ENCODE assay signal across 8 cellular contexts in genomic region chr3:134795776-134796312, GRCh38. TPM values are rescaled to one million over a fixed set of nuclear protein-coding genes. Genes with fewer than 3 reads are reported as not detected.
A peak's percentile ranks its signal among the peaks of the same experiment; 100 is the strongest.
DNase-seq lines count a peak whose midpoint lies in the region; ATAC-seq and TF ChIP-seq lines count a peak whose summit lies in the region.

No MANE protein-coding gene starts in this region.

- H3K4me3 ChIP-seq in GM12864 (ENCODE audit: low read depth, low read length) (peak overlapping the region; percentile 52), cardiac muscle cell (peak overlapping the region; percentile 43), sigmoid colon (peak overlapping the region; percentile 54 to 82 (median 59))

- WGBS in sigmoid colon, 2 donors: 2% methylated on average over 49 of the region's 49 CpGs

- H3K4me1 Mint-ChIP-seq in T-helper 1 cell treated with Interleukin-12 subunit alpha and Interleukin-12 subunit beta and Interleukin-4 antibody, amounts not matched to agents 30 μg/mL and 1 μg/mL, for 36 hours (ENCODE audit: low read depth): peaks cover 25% of the 10 kb centered on the region

- DNase-seq in GM12864 (ENCODE audit: low read depth) (no peak), cardiac muscle cell (ENCODE audit: low read depth in 1 of 2, low spot score in 1 of 2) (peak; percentile 27 to 35), sigmoid colon (peak; percentile 67), pons (ENCODE audit: low spot score) (no peak), HT-29 (ENCODE audit: low spot score) (no peak), ureter (ENCODE audit: low spot score) (no peak)

- H3K36me3 ChIP-seq in cardiac muscle cell (no peaks in the 10 kb centered on the region), sigmoid colon (no peaks in the 10 kb centered on the region)

- peaks cover 91% of the 10 kb centered on the region for H3K27me3 ChIP-seq in cardiac muscle cell
- peaks cover 0 to 25% (median 5%) of the 10 kb centered on the region in 3 donors for H3K27me3 ChIP-seq in sigmoid colon

- no peak overlapping the region for H3K27ac Mint-ChIP-seq in T-helper 1 cell treated with Interleukin-12 subunit alpha and Interleukin-12 subunit beta and Interleukin-4 antibody, amounts not matched to agents 30 μg/mL and 1 μg/mL, for 36 hours

- peak; percentile 7 for ATAC-seq in HG02571 (IDR thresholded peaks at IDR 0.05; ENCODE audit: unreplicated experiment)

- TF ChIP-seq CTCF in GM12864 (IDR thresholded peaks at IDR 0.05; ENCODE audit: low read depth, low read length, missing control alignments) (no peak), cardiac muscle cell (IDR thresholded peaks at IDR 0.05; ENCODE audit: low read depth, low read length) (no peak), sigmoid colon (IDR thresholded peaks at IDR 0.05) (no peak)

- intact Hi-C loops in sigmoid colon (cut with DNase I): loop anchor here (2.0 to 5.0 kb wide), 4 partner anchors 136 to 1401 kb away; partner anchors contain the start of gene MSL2

- H3K36me3 Mint-ChIP-seq in T-helper 1 cell treated with Interleukin-12 subunit alpha and Interleukin-12 subunit beta and Interleukin-4 antibody, amounts not matched to agents 30 μg/mL and 1 μg/mL, for 36 hours (ENCODE audit: low read depth): no peaks in the 10 kb centered on the region

- no peak for TF ChIP-seq EP300 in sigmoid colon (IDR thresholded peaks at IDR 0.05)

- no peaks in the 10 kb centered on the region for H3K9me3 ChIP-seq in cardiac muscle cell (ENCODE audit: low read depth)
- no peaks in the 10 kb centered on the region for H3K9me3 ChIP-seq in sigmoid colon

- H3K9me3 Mint-ChIP-seq in T-helper 1 cell treated with Interleukin-12 subunit alpha and Interleukin-12 subunit beta and Interleukin-4 antibody, amounts not matched to agents 30 μg/mL and 1 μg/mL, for 36 hours: no peaks in the 10 kb centered on the region

- no peak for TF ChIP-seq POLR2A in sigmoid colon (IDR thresholded peaks at IDR 0.05)

- H3K27me3 Mint-ChIP-seq in T-helper 1 cell treated with Interleukin-12 subunit alpha and Interleukin-12 subunit beta and Interleukin-4 antibody, amounts not matched to agents 30 μg/mL and 1 μg/mL, for 36 hours (ENCODE audit: low read depth): peaks cover 63% of the 10 kb centered on the region

- H3K4me1 ChIP-seq in cardiac muscle cell (ENCODE audit: low read depth) (no peaks in the 10 kb centered on the region), sigmoid colon (peaks cover 0 to 61% (median 36%) of the 10 kb centered on the region in 4 donors)

- no peak overlapping the region for H3K27ac ChIP-seq in cardiac muscle cell
- peak overlapping the region; percentile 58 to 81 (median 70) for H3K27ac ChIP-seq in sigmoid colon

- H3K4me3 Mint-ChIP-seq in T-helper 1 cell treated with Interleukin-12 subunit alpha and Interleukin-12 subunit beta and Interleukin-4 antibody, amounts not matched to agents 30 μg/mL and 1 μg/mL, for 36 hours: peak overlapping the region; percentile 98

RNA-seq across cellular contexts. Expression of gene EPHB1, which starts 0.8 kb away (rescaled TPM):
- 0.45 and 0.56 TPM in 2 replicates for total RNA-seq in cardiac muscle cell
- polyA plus RNA-seq in cardiac muscle cell: 1.7 and 1.8 TPM in 2 replicates
- total RNA-seq in sigmoid colon: 10 to 100 TPM in 2 of 4 donors, 1 to 10 TPM in 2; 2.5 to 17.3 (median 10.0) TPM
- under 1 TPM in 1 of 3 donors, not detected in 2; 0.29 TPM for polyA plus RNA-seq in sigmoid colon
- not detected in 2 replicates for total RNA-seq in HT-29 (2014; rRNA removed; shearing (Covaris generic))
- total RNA-seq in ureter: 3.1 TPM

Comparison
In these comparisons a context has a peak if more than half of its experiments do, and no peak if none do; other contexts are left out.
1. DNase-seq: peak in cardiac muscle cell (2 of 2) and sigmoid colon (single experiment); none in GM12864 (single experiment), pons (single experiment), HT-29 (single experiment) and ureter (single experiment).
2. Peak in every context shown above with its lines, with median percentiles within 50 percentile points of each other: H3K4me3 ChIP-seq.